ENCODE assay signal across 13 cellular contexts in the genomic region with DNA sequence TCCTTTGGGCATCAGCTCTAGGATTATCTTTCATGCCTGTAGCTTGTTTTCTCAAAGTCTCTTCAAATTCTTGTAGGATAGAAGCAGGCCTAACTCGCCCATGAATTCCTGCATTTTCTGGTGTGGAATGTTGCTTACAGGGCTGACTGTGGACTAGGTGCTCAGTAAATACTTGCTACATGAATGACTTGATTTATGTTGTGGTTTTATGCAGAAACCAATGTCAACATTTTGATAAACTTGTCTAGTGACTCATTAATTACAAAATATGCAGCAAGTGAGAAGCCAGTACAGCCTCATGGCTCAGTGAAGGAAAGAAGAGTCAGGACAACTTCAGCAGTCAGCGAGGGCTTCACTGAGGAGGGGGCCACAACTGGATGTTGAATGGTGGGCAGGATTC.
DNase-seq lines count a peak whose midpoint lies in the region; ATAC-seq, FAIRE-seq and TF ChIP-seq lines count a peak whose summit lies in the region.
"Had no signal": no experiment of that assay in that cellular context is flagged by ENCODE, and none has a peak within 500 bp of the region (broad histone marks: within the 10 kb centered on the region; RNA-seq: fewer than 3 reads in every experiment).

No MANE protein-coding gene starts in this region.

- H3K4me3 Mint-ChIP-seq in MCF 10A (ENCODE audit: unreplicated experiment), result peak overlapping the region; percentile 63
- H3K4me3 Mint-ChIP-seq: brain had no signal

- H3K36me3 ChIP-seq in breast epithelium (no peaks in the 10 kb centered on the region), SK-N-SH (replicated peaks in 1 of 2; ENCODE audit: control insufficient read depth in 1 of 2, insufficient read depth in 2 of 2, low read length in 1 of 2) (no peaks in the 10 kb centered on the region)
- H3K36me3 ChIP-seq: left ventricle myocardium inferior had no signal

- H3K4me3 ChIP-seq in breast epithelium, result no peak overlapping the region
- no peak overlapping the region for H3K4me3 ChIP-seq in SK-N-SH (ENCODE audit: low read depth in 2 of 2, low read length in 1 of 2)
- H3K4me3 ChIP-seq: left ventricle myocardium inferior had no signal

- no peaks in the 10 kb centered on the region for H3K9me3 ChIP-seq in breast epithelium
- H3K9me3 ChIP-seq in SK-N-SH, result no peaks in the 10 kb centered on the region
- H3K9me3 ChIP-seq: left ventricle myocardium inferior had no signal

- FAIRE-seq in urothelium cell line (lab: Jason Lieb, UNC), result peak; percentile 74
- FAIRE-seq: A204.1 had no signal

- H3K27ac ChIP-seq in breast epithelium (no peak overlapping the region), SK-N-SH (ENCODE audit: low read depth in 2 of 2, low read length in 1 of 2) (peak overlapping the region in 1 of 2 experiments; percentile 60; a peak in 2 of 4 replicates)
- H3K27ac ChIP-seq: left ventricle myocardium inferior had no signal

- no peaks in the 10 kb centered on the region for H3K79me2 ChIP-seq in SK-N-SH (ENCODE audit: insufficient read depth)

- no peak overlapping the region for H2AFZ ChIP-seq in SK-N-SH (ENCODE audit: low read depth)

- TF ChIP-seq CTCF in MCF 10A (IDR thresholded peaks at IDR 0.05; ENCODE audit: unreplicated experiment) (no peak), breast epithelium (IDR thresholded peaks at IDR 0.05) (no peak), SK-N-SH (IDR thresholded peaks at IDR 0.05) (no peak)

- H3K36me3 Mint-ChIP-seq in MCF 10A (ENCODE audit: insufficient read depth, unreplicated experiment), result no peaks in the 10 kb centered on the region
- H3K36me3 Mint-ChIP-seq: brain had no signal

- H3K4me2 ChIP-seq in SK-N-SH, result peak overlapping the region; percentile 14; the same call in 1 of the 2 replicates

- H3K9me3 Mint-ChIP-seq in MCF 10A (ENCODE audit: unreplicated experiment), result no peaks in the 10 kb centered on the region

- H3K27me3 ChIP-seq in breast epithelium, result no peaks in the 10 kb centered on the region
- H3K27me3 ChIP-seq in SK-N-SH (ENCODE audit: insufficient read depth), result no peaks in the 10 kb centered on the region

- TF ChIP-seq RAD21 in SK-N-SH (IDR thresholded peaks at IDR 0.05; ENCODE audit: low read length), result no peak

- WGBS in SK-N-SH (ENCODE audit: low lambda C conversion rate), result 64% methylated on average over 2 of the region's 2 CpGs

- H3K27me3 Mint-ChIP-seq in MCF 10A (ENCODE audit: insufficient read depth, unreplicated experiment), result no peaks in the 10 kb centered on the region

- H3K4me1 Mint-ChIP-seq in MCF 10A (ENCODE audit: insufficient read depth, unreplicated experiment), result peaks cover 37% of the 10 kb centered on the region
- H3K4me1 Mint-ChIP-seq: brain had no signal

- H3F3A ChIP-seq in SK-N-SH (replicated peaks; ENCODE audit: insufficient read depth), result peaks cover 14% of the 10 kb centered on the region

- ATAC-seq in HG02571 (IDR thresholded peaks at IDR 0.05; ENCODE audit: unreplicated experiment), result no peak

- H3K27ac Mint-ChIP-seq in MCF 10A (ENCODE audit: low read depth, unreplicated experiment), result peak overlapping the region; percentile 87
- H3K27ac Mint-ChIP-seq: brain had no signal

- intact Hi-C loops in MCF 10A (cut with micrococcal nuclease), result no loop called here
- intact Hi-C loops in breast epithelium (cut with DNase I; ENCODE audit: low total_unique reads), result no loop called here

- H3K4me1 ChIP-seq in breast epithelium (no peaks in the 10 kb centered on the region), SK-N-SH (ENCODE audit: control insufficient read depth in 1 of 2, insufficient read depth in 2 of 2, low read depth in 1 of 2, low read length in 1 of 2) (peaks cover 18 to 20% of the 10 kb centered on the region in 2 experiments; a peak in 3 of 4 replicates)
- H3K4me1 ChIP-seq: left ventricle myocardium inferior had no signal

- DNase-seq in MCF 10A (ENCODE audit: unreplicated experiment) (peak; percentile 78), breast epithelium (ENCODE audit: low spot score in 2 of 2) (no peak), SK-N-SH (no peak), fibroblast of peridontal ligament (ENCODE audit: extremely low read depth) (peak; percentile 77), urothelium cell line (ENCODE audit: low spot score) (peak; percentile 77), DMS 273 (lab: John Stamatoyannopoulos, UW; ENCODE audit: unreplicated experiment) (no peak), activated gamma-delta T cell treated with Interleukin-2 at 50 U/mL for 16 hours (no peak)
- DNase-seq: left ventricle myocardium inferior, NCI-H1048, occipital lobe had no signal

- CTCF ChIA-PET in MCF 10A (lab: Yijun Ruan, JAX) (interaction anchor here (0.9 to 1.2 kb wide), 3 partner anchors 9 to 309 kb away, joined by 4 read pairs; no protein-coding TSS in a partner anchor), SK-N-SH (lab: Yijun Ruan, JAX) (interaction anchor here (0.7 to 2.2 kb wide), 2 partner anchors 9 to 138 kb away, joined by 3 to 4 read pairs; no protein-coding TSS in a partner anchor)

- TF ChIP-seq EP300 in SK-N-SH (IDR thresholded peaks at IDR 0.05; ENCODE audit: borderline replicate concordance in 1 of 2, low read depth in 1 of 2, low read length in 1 of 2), result peak; percentile 20 to 79; a peak in 1 of 4 replicates

- H3K9me2 ChIP-seq in SK-N-SH, result no peaks in the 10 kb centered on the region

- POLR2A ChIA-PET in MCF 10A (lab: Yijun Ruan, JAX), result interaction anchor here (0.6 to 1.9 kb wide), 5 partner anchors 10 to 223 kb away, joined by 3 to 5 read pairs (median 3); no protein-coding TSS in a partner anchor
- POLR2A ChIA-PET in SK-N-SH (lab: Yijun Ruan, JAX), result no interaction called here

- no peaks in the 10 kb centered on the region for H4K20me1 ChIP-seq in SK-N-SH (ENCODE audit: insufficient read depth)

- no peak for TF ChIP-seq POLR2A in breast epithelium (IDR thresholded peaks at IDR 0.05)

- no TSS peak for BruUV-seq in MCF 10A (replicated peaks; lab: Mats Ljungman, UMichigan)

- no peak overlapping the region for H3K9ac ChIP-seq in SK-N-SH

TF ChIP-seq in SK-N-SH, 30 proteins besides CTCF, POLR2A, EP300 and RAD21 (continues in another document):
- no peak for TF ChIP-seq MXI1 (IDR thresholded peaks at IDR 0.05; ENCODE audit: low read depth, low read length)
- TF ChIP-seq FOSL2 (IDR thresholded peaks at IDR 0.05; ENCODE audit: borderline replicate concordance, low read depth), result peak; percentile 89
- TF ChIP-seq FOXM1 (IDR thresholded peaks at IDR 0.05; ENCODE audit: low read depth), result 0 out of 2 replicates have a peak, but pooled peaks have one; percentile 27
- peak; percentile 85 for TF ChIP-seq TCF12 (IDR thresholded peaks at IDR 0.05)
- peak; percentile 87 for TF ChIP-seq JUND (IDR thresholded peaks at IDR 0.05)
- TF ChIP-seq, protein P1, sequence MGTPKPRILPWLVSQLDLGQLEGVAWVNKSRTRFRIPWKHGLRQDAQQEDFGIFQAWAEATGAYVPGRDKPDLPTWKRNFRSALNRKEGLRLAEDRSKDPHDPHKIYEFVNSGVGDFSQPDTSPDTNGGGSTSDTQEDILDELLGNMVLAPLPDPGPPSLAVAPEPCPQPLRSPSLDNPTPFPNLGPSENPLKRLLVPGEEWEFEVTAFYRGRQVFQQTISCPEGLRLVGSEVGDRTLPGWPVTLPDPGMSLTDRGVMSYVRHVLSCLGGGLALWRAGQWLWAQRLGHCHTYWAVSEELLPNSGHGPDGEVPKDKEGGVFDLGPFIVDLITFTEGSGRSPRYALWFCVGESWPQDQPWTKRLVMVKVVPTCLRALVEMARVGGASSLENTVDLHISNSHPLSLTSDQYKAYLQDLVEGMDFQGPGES (IDR thresholded peaks at IDR 0.05; ENCODE audit: low read depth, low read length), result no peak
- no peak for TF ChIP-seq YY1 (IDR thresholded peaks at IDR 0.05; ENCODE audit: low read depth)
- TF ChIP-seq USF2 (IDR thresholded peaks at IDR 0.05; ENCODE audit: borderline replicate concordance, low read depth, low read length), result no peak
- peak; percentile 53; the same call in 1 of the 2 replicates for TF ChIP-seq POLR2AphosphoS5 (IDR thresholded peaks at IDR 0.05; ENCODE audit: low read depth, low read length)
- no peak for TF ChIP-seq CHD2 (IDR thresholded peaks at IDR 0.05; ENCODE audit: low read length, partially characterized antibody)
- TF ChIP-seq ZBTB33 (IDR thresholded peaks at IDR 0.05; ENCODE audit: borderline replicate concordance, low read depth), result peak; percentile 58; the same call in 1 of the 2 replicates
- peak; percentile 78 for TF ChIP-seq NFIC (IDR thresholded peaks at IDR 0.05; ENCODE audit: borderline replicate concordance)
- peak; percentile 96 for TF ChIP-seq PBX3 (IDR thresholded peaks at IDR 0.05)
- peak; percentile 44; the same call in 1 of the 2 replicates for TF ChIP-seq RXRA (IDR thresholded peaks at IDR 0.05; ENCODE audit: borderline replicate concordance, low read depth)

Comparison
In these comparisons a context has a peak if more than half of its experiments do, and no peak if none do; other contexts are left out.
1. DNase-seq: peak in MCF 10A (single experiment), fibroblast of peridontal ligament (single experiment) and urothelium cell line (single experiment); none in breast epithelium (0 of 2), SK-N-SH (single experiment), DMS 273 (single experiment) and activated gamma-delta T cell treated with Interleukin-2 at 50 U/mL for 16 hours (single experiment).